In the genomic region with DNA sequence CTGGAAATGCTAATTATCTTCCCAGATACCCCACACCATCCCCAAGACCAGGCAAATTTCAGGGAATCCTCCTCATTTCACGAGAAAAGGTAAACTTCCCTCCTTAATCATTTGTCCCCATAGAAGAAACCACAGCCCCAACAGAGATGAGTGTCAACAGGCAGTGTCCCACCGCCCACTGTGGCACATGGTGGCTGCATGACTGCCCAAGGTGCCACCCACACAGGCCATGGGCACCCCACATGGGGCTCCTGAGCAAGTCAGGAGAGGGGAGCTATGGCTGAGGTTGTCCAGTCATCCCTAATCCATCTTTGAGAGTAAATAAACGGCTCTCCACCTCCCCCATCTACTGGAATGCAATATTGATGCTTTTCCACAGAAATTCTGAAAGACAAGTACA, we compare ENCODE assay signal across 9 cellular contexts. TPM values are rescaled to one million over a fixed set of nuclear protein-coding genes. Genes with fewer than 3 reads are reported as not detected.
"Had no signal": no experiment of that assay in that cellular context is flagged by ENCODE, and none has a peak within 500 bp of the region (broad histone marks: within the 10 kb centered on the region; RNA-seq: fewer than 3 reads in every experiment).

No MANE protein-coding gene starts in this region.

- ATAC-seq: GM23338, HepG2 had no signal

- H3K4me1 Mint-ChIP-seq: IgD-negative memory B cell had no signal

- H3K27ac ChIP-seq: HL-60 had no signal

- H3K4me3 Mint-ChIP-seq: GM23338, H9, IgD-negative memory B cell had no signal

- H3K4me3 ChIP-seq: GM23338 had no signal

- H3K9me3 Mint-ChIP-seq: GM23338, H9 had no signal

- H3K27ac Mint-ChIP-seq: GM23338, IgD-negative memory B cell had no signal

- DNase-seq: H9, HCEC 1CT, KBM-7 had no signal

- H3K36me3 Mint-ChIP-seq: IgD-negative memory B cell had no signal

- FAIRE-seq: H1, H54, HepG2 had no signal

RNA-seq across cellular contexts. Expression of a gene that starts 44.1 kb away (rescaled TPM):
- polyA plus RNA-seq: GM23338, H1, HepG2, IgD-negative memory B cell had no signal

RNA-seq across cellular contexts. Expression of a gene that starts 44.7 kb away (rescaled TPM):
- polyA plus RNA-seq: GM23338, H1, HepG2, IgD-negative memory B cell had no signal
